Comparison of ENCODE assay signal across 13 cellular contexts in the genomic region with DNA sequence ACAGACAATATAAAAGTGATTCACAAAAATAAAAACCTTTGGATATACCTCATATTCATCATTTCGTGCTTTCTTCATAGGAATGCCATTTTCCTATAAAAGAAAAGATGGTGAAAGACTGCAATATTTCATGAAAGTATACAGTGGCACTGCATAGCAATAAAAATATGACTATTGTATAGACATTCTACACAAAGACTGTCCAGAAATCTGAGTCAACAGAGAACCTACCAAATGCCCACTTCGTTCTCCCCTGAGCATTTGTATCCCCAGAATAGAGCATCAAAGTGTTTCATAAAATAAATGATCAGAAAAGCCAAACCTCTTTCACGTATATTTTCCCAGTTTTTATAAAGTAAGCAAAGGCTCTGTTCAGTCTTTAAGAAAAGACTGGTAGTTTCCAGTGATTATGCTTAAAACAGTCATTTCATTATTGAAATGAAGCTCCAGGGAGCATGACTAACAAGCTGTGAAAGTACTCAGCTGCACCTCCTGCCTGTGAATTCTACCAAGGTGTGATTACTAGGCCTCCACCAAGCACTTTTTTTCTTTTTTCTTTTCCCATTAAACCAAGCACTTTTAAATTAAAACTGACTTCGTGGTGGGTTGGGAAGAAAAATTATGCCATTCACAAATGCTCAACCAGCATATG. TPM values are rescaled to one million over a fixed set of nuclear protein-coding genes. Genes with fewer than 3 reads are reported as not detected.
DNase-seq lines count a peak whose midpoint lies in the region; ATAC-seq and TF ChIP-seq lines count a peak whose summit lies in the region.
"Had no signal": no experiment of that assay in that cellular context is flagged by ENCODE, and none has a peak within 500 bp of the region (broad histone marks: within the 10 kb centered on the region; RNA-seq: fewer than 3 reads in every experiment).

No MANE protein-coding gene starts in this region.

- no peaks in the 10 kb centered on the region for H3K27me3 Mint-ChIP-seq in natural killer cell treated with Interleukin-12 subunit alpha and Interleukin-12 subunit beta and Interleukin-15 and Interleukin-18, amount 100 ng/mL, for 72 hours
- H3K27me3 Mint-ChIP-seq in natural killer cell (ENCODE audit: low read depth in 2 of 2): no peaks in the 10 kb centered on the region
- no peaks in the 10 kb centered on the region for H3K27me3 Mint-ChIP-seq in GM23338 (ENCODE audit: insufficient read depth, low read depth, poor library complexity)
- H3K27me3 Mint-ChIP-seq in stimulated activated naive CD8-positive, alpha-beta T cell treated with anti-CD3 and anti-CD28 coated beads, Interleukin-15, Interleukin-2, amounts not matched to agents 100 ng/mL and 50 ng/mL, for 24 hours: no peaks in the 10 kb centered on the region
- H3K27me3 Mint-ChIP-seq: central memory CD8-positive, alpha-beta T cell had no signal

- H3K27me3 ChIP-seq in GM23338 (ENCODE audit: insufficient read depth) (no peaks in the 10 kb centered on the region), lower lobe of right lung (ENCODE audit: low read depth) (no peaks in the 10 kb centered on the region)

- H3K4me1 ChIP-seq in GM23338 (ENCODE audit: insufficient read depth): 0 out of 2 replicates have a peak, but pooled peaks cover 6% of the 10 kb centered on the region
- H3K4me1 ChIP-seq in lower lobe of right lung: no peaks in the 10 kb centered on the region

- TF ChIP-seq CTCF in natural killer cell (IDR thresholded peaks at IDR 0.05): no peak
- TF ChIP-seq CTCF in GM23338 (conservative IDR thresholded peaks at IDR 0.05; ENCODE audit: low read depth in 2 of 2): peak; percentile 7 to 32; a peak in 2 of 4 replicates
- no peak for TF ChIP-seq CTCF in lower lobe of right lung (IDR thresholded peaks at IDR 0.05)

- no peak overlapping the region for H3K27ac ChIP-seq in GM23338 (ENCODE audit: low read depth)
- H3K27ac ChIP-seq in lower lobe of right lung: no peak overlapping the region
- H3K27ac ChIP-seq: C4-2B had no signal

- H3K36me3 Mint-ChIP-seq in natural killer cell treated with Interleukin-12 subunit alpha and Interleukin-12 subunit beta and Interleukin-15 and Interleukin-18, amount 100 ng/mL, for 72 hours: peaks cover 22% of the 10 kb centered on the region
- H3K36me3 Mint-ChIP-seq in natural killer cell (peaks cover 9% of the 10 kb centered on the region), GM23338 (ENCODE audit: low read depth) (peaks cover 27% of the 10 kb centered on the region; the same call in 2 of the 3 replicates)
- peaks cover 63% of the 10 kb centered on the region for H3K36me3 Mint-ChIP-seq in stimulated activated naive CD8-positive, alpha-beta T cell treated with anti-CD3 and anti-CD28 coated beads, Interleukin-15, Interleukin-2, amounts not matched to agents 100 ng/mL and 50 ng/mL, for 24 hours (ENCODE audit: low read depth)

- H3K4me3 ChIP-seq in GM23338 (no peak overlapping the region), lower lobe of right lung (no peak overlapping the region)

- peak overlapping the region; percentile 51 for H3K4me3 Mint-ChIP-seq in natural killer cell treated with Interleukin-12 subunit alpha and Interleukin-12 subunit beta and Interleukin-15 and Interleukin-18, amount 100 ng/mL, for 72 hours
- H3K4me3 Mint-ChIP-seq in natural killer cell (no peak overlapping the region), GM23338 (no peak overlapping the region)
- H3K4me3 Mint-ChIP-seq in stimulated activated naive CD8-positive, alpha-beta T cell treated with anti-CD3 and anti-CD28 coated beads, Interleukin-15, Interleukin-2, amounts not matched to agents 100 ng/mL and 50 ng/mL, for 24 hours: no peak overlapping the region
- H3K4me3 Mint-ChIP-seq: central memory CD8-positive, alpha-beta T cell had no signal

- H4K20me1 ChIP-seq in GM23338 (replicated peaks; ENCODE audit: insufficient read depth): peaks cover 7% of the 10 kb centered on the region

- no peak overlapping the region for H2AFZ ChIP-seq in GM23338

- H3K36me3 ChIP-seq in GM23338 (ENCODE audit: insufficient read depth) (no peaks in the 10 kb centered on the region; the same call in 1 of the 2 replicates), lower lobe of right lung (peaks cover 28% of the 10 kb centered on the region)

- H3K9me3 Mint-ChIP-seq in natural killer cell treated with Interleukin-12 subunit alpha and Interleukin-12 subunit beta and Interleukin-15 and Interleukin-18, amount 100 ng/mL, for 72 hours: no peaks in the 10 kb centered on the region
- peaks cover 0 to 3% of the 10 kb centered on the region in 2 donors for H3K9me3 Mint-ChIP-seq in natural killer cell
- H3K9me3 Mint-ChIP-seq in GM23338: no peaks in the 10 kb centered on the region
- H3K9me3 Mint-ChIP-seq in stimulated activated naive CD8-positive, alpha-beta T cell treated with anti-CD3 and anti-CD28 coated beads, Interleukin-15, Interleukin-2, amounts not matched to agents 100 ng/mL and 50 ng/mL, for 24 hours: no peaks in the 10 kb centered on the region
- H3K9me3 Mint-ChIP-seq: central memory CD8-positive, alpha-beta T cell had no signal

- no peak overlapping the region for H3K4me2 ChIP-seq in GM23338

- H3K9me3 ChIP-seq in lower lobe of right lung: no peaks in the 10 kb centered on the region

- peak overlapping the region; percentile 40 to 83 for H3K27ac Mint-ChIP-seq in natural killer cell treated with Interleukin-12 subunit alpha and Interleukin-12 subunit beta and Interleukin-15 and Interleukin-18, amount 100 ng/mL, for 72 hours
- no peak overlapping the region for H3K27ac Mint-ChIP-seq in natural killer cell
- H3K27ac Mint-ChIP-seq in GM23338: no peak overlapping the region
- peak overlapping the region; percentile 61 for H3K27ac Mint-ChIP-seq in stimulated activated naive CD8-positive, alpha-beta T cell treated with anti-CD3 and anti-CD28 coated beads, Interleukin-15, Interleukin-2, amounts not matched to agents 100 ng/mL and 50 ng/mL, for 24 hours

- intact Hi-C loops in natural killer cell (cut with micrococcal nuclease) (no loop called here), lower lobe of right lung (cut with DNase I) (no loop called here)

- no peaks in the 10 kb centered on the region for H3F3A ChIP-seq in GM23338 (replicated peaks; ENCODE audit: low read depth)

- H3K4me1 Mint-ChIP-seq in natural killer cell treated with Interleukin-12 subunit alpha and Interleukin-12 subunit beta and Interleukin-15 and Interleukin-18, amount 100 ng/mL, for 72 hours (ENCODE audit: low read depth in 2 of 2): peaks cover 28 to 39% of the 10 kb centered on the region in 2 donors
- peaks cover 35 to 37% of the 10 kb centered on the region in 2 donors for H3K4me1 Mint-ChIP-seq in natural killer cell
- peaks cover 24% of the 10 kb centered on the region; the same call in 2 of the 3 replicates for H3K4me1 Mint-ChIP-seq in GM23338
- peaks cover 27% of the 10 kb centered on the region for H3K4me1 Mint-ChIP-seq in stimulated activated naive CD8-positive, alpha-beta T cell treated with anti-CD3 and anti-CD28 coated beads, Interleukin-15, Interleukin-2, amounts not matched to agents 100 ng/mL and 50 ng/mL, for 24 hours (ENCODE audit: low read depth)

- peak; percentile 83 to 93 for ATAC-seq in natural killer cell treated with Interleukin-12 subunit alpha and Interleukin-12 subunit beta and Interleukin-15 and Interleukin-18, amount 100 ng/mL, for 72 hours
- ATAC-seq in natural killer cell (no peak), GM23338 (peak; percentile 73), HG03565 (IDR thresholded peaks at IDR 0.05; ENCODE audit: unreplicated experiment) (peak; percentile 95), lower lobe of right lung (no peak)
- ATAC-seq: HCT116 had no signal

- no peaks in the 10 kb centered on the region for H3K9me2 ChIP-seq in GM23338 (ENCODE audit: insufficient read depth)

- H3K79me2 ChIP-seq in GM23338 (replicated peaks; ENCODE audit: insufficient read depth): peaks cover 8% of the 10 kb centered on the region; the same call in 1 of the 2 replicates

- DNase-seq in natural killer cell treated with Interleukin-12 subunit alpha and Interleukin-12 subunit beta and Interleukin-15 and Interleukin-18, amount 100 ng/mL, for 72 hours (ENCODE audit: low spot score): no peak
- DNase-seq in natural killer cell (no peak), GM23338 (ENCODE audit: low spot score) (peak; percentile 30), lower lobe of right lung (no peak), T1000 (lab: John Stamatoyannopoulos, UW) (no peak), amniotic stem cell (lab: John Stamatoyannopoulos, UW) (no peak)
- DNase-seq: NCI-H2081; stimulated activated naive CD4-positive, alpha-beta T cell had no signal

TF ChIP-seq in GM23338, 12 proteins besides CTCF, POLR2A, EP300 and RAD21:
- TF ChIP-seq POLR2AphosphoS5 (IDR thresholded peaks at IDR 0.05; ENCODE audit: low read depth): no peak
TF ChIP-seq in GM23338: peak in this region for 0.

RNA-seq across cellular contexts. Expression of a gene that starts 20.2 kb away (rescaled TPM):
- total RNA-seq in natural killer cell treated with Interleukin-12 subunit alpha and Interleukin-12 subunit beta and Interleukin-15 and Interleukin-18, amount 100 ng/mL, for 72 hours: 10 to 100 TPM; 45.0 to 63.1 TPM
- 10 to 100 TPM; 41.6 to 50.6 (median 48.0) TPM for total RNA-seq in natural killer cell
- total RNA-seq in GM23338 (2014; rRNA removed; shearing (Covaris generic)): 50.3 and 58.4 TPM in 2 replicates
- 63.7 and 73.1 TPM in 2 replicates for polyA plus RNA-seq in GM23338 (2016; fragmentation: Nextera tagmentation; extraction: Ambion mirVana)
- total RNA-seq in lower lobe of right lung: 62.9 TPM

Comparison
In these comparisons a context has a peak if more than half of its experiments do, and no peak if none do; other contexts are left out.
1. ATAC-seq: peak in natural killer cell treated with Interleukin-12 subunit alpha and Interleukin-12 subunit beta and Interleukin-15 and Interleukin-18, amount 100 ng/mL, for 72 hours (2 of 2), GM23338 (single experiment) and HG03565 (single experiment); none in natural killer cell (0 of 3) and lower lobe of right lung (0 of 2).
2. H3K27ac Mint-ChIP-seq: peak in natural killer cell treated with Interleukin-12 subunit alpha and Interleukin-12 subunit beta and Interleukin-15 and Interleukin-18, amount 100 ng/mL, for 72 hours (2 of 2) and stimulated activated naive CD8-positive, alpha-beta T cell treated with anti-CD3 and anti-CD28 coated beads, Interleukin-15, Interleukin-2, amounts not matched to agents 100 ng/mL and 50 ng/mL, for 24 hours (single experiment); none in natural killer cell (0 of 2) and GM23338 (single experiment).
3. CTCF ChIP-seq: peak in GM23338 (2 of 2); none in natural killer cell (single experiment) and lower lobe of right lung (single experiment).